1 cellular context compared by ENCODE assay signal in genomic region chr15:65133550-65134200, GRCh38.
TF ChIP-seq lines count a peak whose summit lies in the region.

PDCD7 (minus strand) TSS chr15:65133808; CDS start chr15:65133781, 27 bp downstream.

TF ChIP-seq in HepG2, 621 proteins besides CTCF, POLR2A, EP300 and RAD21 (continued from another document and continues in another):
- TF ChIP-seq ZUFSP (CRISPR knock-in tag; IDR thresholded peaks at IDR 0.05; ENCODE audit: borderline replicate concordance) (no peak), MED8 (CRISPR knock-in tag; IDR thresholded peaks at IDR 0.05; ENCODE audit: insufficient replicate concordance) (no peak), ZNF230 (CRISPR knock-in tag; IDR thresholded peaks at IDR 0.05) (no peak), ZNF264 (CRISPR knock-in tag; IDR thresholded peaks at IDR 0.05) (no peak), TAF1 (CRISPR knock-in tag; IDR thresholded peaks at IDR 0.05) (peak; percentile 89), ZNF878 (CRISPR knock-in tag; IDR thresholded peaks at IDR 0.05) (peak; percentile 60; the same call in 1 of the 2 replicates), ELF1 (CRISPR knock-in tag; IDR thresholded peaks at IDR 0.05) (peak; percentile 80), ELF3 (CRISPR knock-in tag; IDR thresholded peaks at IDR 0.05) (peak; percentile 58), ATM (IDR thresholded peaks at IDR 0.05; ENCODE audit: borderline replicate concordance) (no peak), CCDC6 (CRISPR knock-in tag; IDR thresholded peaks at IDR 0.05) (peak; percentile 59; the same call in 1 of the 2 replicates), NR2F2 (IDR thresholded peaks at IDR 0.05; ENCODE audit: borderline replicate concordance, low read depth) (no peak), ARNTL (CRISPR knock-in tag; IDR thresholded peaks at IDR 0.05) (no peak), THAP8 (CRISPR knock-in tag; IDR thresholded peaks at IDR 0.05; ENCODE audit: borderline replicate concordance) (no peak), ZNF251 (CRISPR knock-in tag; IDR thresholded peaks at IDR 0.05) (no peak), SNRNP70 (IDR thresholded peaks at IDR 0.05; ENCODE audit: low read depth, low read length) (no peak), DMAP1 (CRISPR knock-in tag; IDR thresholded peaks at IDR 0.05) (peak; percentile 40; the same call in 1 of the 2 replicates), SP2 (CRISPR knock-in tag; IDR thresholded peaks at IDR 0.05) (peak; percentile 46; the same call in 1 of the 2 replicates), ZMYM2 (CRISPR knock-in tag; IDR thresholded peaks at IDR 0.05) (no peak), RCOR2 (CRISPR knock-in tag; IDR thresholded peaks at IDR 0.05) (peak; percentile 59; the same call in 1 of the 2 replicates), FOXO4 (CRISPR knock-in tag; conservative IDR thresholded peaks at IDR 0.05) (no peak), ZKSCAN8 (CRISPR knock-in tag; IDR thresholded peaks at IDR 0.05; ENCODE audit: borderline replicate concordance) (peak; percentile 50; the same call in 1 of the 2 replicates), SIN3A (IDR thresholded peaks at IDR 0.05; ENCODE audit: borderline replicate concordance, low read depth, low read length) (peak; percentile 83; the same call in 1 of the 2 replicates), THAP9 (CRISPR knock-in tag; IDR thresholded peaks at IDR 0.05; ENCODE audit: borderline replicate concordance) (no peak), SRSF9 (IDR thresholded peaks at IDR 0.05; ENCODE audit: borderline replicate concordance, insufficient read depth, low read depth, low read length, poor library complexity, severe bottlenecking) (no peak), ZBTB7A (CRISPR knock-in tag; IDR thresholded peaks at IDR 0.05) (no peak), ZNF430 (CRISPR knock-in tag; IDR thresholded peaks at IDR 0.05) (peak; percentile 66; the same call in 1 of the 2 replicates), ZFP90 (CRISPR knock-in tag; IDR thresholded peaks at IDR 0.05; ENCODE audit: borderline replicate concordance) (no peak), ZNF3 (CRISPR knock-in tag; IDR thresholded peaks at IDR 0.05) (no peak)
- TF ChIP-seq, protein P1, sequence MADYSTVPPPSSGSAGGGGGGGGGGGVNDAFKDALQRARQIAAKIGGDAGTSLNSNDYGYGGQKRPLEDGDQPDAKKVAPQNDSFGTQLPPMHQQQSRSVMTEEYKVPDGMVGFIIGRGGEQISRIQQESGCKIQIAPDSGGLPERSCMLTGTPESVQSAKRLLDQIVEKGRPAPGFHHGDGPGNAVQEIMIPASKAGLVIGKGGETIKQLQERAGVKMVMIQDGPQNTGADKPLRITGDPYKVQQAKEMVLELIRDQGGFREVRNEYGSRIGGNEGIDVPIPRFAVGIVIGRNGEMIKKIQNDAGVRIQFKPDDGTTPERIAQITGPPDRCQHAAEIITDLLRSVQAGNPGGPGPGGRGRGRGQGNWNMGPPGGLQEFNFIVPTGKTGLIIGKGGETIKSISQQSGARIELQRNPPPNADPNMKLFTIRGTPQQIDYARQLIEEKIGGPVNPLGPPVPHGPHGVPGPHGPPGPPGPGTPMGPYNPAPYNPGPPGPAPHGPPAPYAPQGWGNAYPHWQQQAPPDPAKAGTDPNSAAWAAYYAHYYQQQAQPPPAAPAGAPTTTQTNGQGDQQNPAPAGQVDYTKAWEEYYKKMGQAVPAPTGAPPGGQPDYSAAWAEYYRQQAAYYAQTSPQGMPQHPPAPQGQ (CRISPR knock-in tag; IDR thresholded peaks at IDR 0.05; ENCODE audit: borderline replicate concordance): no peak
- TF ChIP-seq, protein P2, sequence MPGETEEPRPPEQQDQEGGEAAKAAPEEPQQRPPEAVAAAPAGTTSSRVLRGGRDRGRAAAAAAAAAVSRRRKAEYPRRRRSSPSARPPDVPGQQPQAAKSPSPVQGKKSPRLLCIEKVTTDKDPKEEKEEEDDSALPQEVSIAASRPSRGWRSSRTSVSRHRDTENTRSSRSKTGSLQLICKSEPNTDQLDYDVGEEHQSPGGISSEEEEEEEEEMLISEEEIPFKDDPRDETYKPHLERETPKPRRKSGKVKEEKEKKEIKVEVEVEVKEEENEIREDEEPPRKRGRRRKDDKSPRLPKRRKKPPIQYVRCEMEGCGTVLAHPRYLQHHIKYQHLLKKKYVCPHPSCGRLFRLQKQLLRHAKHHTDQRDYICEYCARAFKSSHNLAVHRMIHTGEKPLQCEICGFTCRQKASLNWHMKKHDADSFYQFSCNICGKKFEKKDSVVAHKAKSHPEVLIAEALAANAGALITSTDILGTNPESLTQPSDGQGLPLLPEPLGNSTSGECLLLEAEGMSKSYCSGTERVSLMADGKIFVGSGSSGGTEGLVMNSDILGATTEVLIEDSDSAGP (CRISPR knock-in tag; IDR thresholded peaks at IDR 0.05; ENCODE audit: borderline replicate concordance): peak; percentile 7; the same call in 1 of the 2 replicates
- TF ChIP-seq, protein P3, sequence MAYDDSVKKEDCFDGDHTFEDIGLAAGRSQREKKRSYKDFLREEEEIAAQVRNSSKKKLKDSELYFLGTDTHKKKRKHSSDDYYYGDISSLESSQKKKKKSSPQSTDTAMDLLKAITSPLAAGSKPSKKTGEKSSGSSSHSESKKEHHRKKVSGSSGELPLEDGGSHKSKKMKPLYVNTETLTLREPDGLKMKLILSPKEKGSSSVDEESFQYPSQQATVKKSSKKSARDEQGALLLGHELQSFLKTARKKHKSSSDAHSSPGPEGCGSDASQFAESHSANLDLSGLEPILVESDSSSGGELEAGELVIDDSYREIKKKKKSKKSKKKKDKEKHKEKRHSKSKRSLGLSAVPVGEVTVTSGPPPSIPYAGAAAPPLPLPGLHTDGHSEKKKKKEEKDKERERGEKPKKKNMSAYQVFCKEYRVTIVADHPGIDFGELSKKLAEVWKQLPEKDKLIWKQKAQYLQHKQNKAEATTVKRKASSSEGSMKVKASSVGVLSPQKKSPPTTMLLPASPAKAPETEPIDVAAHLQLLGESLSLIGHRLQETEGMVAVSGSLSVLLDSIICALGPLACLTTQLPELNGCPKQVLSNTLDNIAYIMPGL (CRISPR knock-in tag; IDR thresholded peaks at IDR 0.05; ENCODE audit: borderline replicate concordance in 1 of 2, low read depth in 1 of 2): peak; percentile 34 to 72; a peak in 3 of 4 replicates
- TF ChIP-seq, protein P4, sequence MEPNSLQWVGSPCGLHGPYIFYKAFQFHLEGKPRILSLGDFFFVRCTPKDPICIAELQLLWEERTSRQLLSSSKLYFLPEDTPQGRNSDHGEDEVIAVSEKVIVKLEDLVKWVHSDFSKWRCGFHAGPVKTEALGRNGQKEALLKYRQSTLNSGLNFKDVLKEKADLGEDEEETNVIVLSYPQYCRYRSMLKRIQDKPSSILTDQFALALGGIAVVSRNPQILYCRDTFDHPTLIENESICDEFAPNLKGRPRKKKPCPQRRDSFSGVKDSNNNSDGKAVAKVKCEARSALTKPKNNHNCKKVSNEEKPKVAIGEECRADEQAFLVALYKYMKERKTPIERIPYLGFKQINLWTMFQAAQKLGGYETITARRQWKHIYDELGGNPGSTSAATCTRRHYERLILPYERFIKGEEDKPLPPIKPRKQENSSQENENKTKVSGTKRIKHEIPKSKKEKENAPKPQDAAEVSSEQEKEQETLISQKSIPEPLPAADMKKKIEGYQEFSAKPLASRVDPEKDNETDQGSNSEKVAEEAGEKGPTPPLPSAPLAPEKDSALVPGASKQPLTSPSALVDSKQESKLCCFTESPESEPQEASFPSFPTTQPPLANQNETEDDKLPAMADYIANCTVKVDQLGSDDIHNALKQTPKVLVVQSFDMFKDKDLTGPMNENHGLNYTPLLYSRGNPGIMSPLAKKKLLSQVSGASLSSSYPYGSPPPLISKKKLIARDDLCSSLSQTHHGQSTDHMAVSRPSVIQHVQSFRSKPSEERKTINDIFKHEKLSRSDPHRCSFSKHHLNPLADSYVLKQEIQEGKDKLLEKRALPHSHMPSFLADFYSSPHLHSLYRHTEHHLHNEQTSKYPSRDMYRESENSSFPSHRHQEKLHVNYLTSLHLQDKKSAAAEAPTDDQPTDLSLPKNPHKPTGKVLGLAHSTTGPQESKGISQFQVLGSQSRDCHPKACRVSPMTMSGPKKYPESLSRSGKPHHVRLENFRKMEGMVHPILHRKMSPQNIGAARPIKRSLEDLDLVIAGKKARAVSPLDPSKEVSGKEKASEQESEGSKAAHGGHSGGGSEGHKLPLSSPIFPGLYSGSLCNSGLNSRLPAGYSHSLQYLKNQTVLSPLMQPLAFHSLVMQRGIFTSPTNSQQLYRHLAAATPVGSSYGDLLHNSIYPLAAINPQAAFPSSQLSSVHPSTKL (CRISPR knock-in tag; IDR thresholded peaks at IDR 0.05): peak; percentile 59
